In genomic region chr22:27748355-27749168, GRCh38 we compare ENCODE assay signal across 13 cellular contexts. TPM values are rescaled to one million over a fixed set of nuclear protein-coding genes. Genes with fewer than 3 reads are reported as not detected.
DNase-seq lines count a peak whose midpoint lies in the region; ATAC-seq and TF ChIP-seq lines count a peak whose summit lies in the region.
"Had no signal": no experiment of that assay in that cellular context is flagged by ENCODE, and none has a peak within 500 bp of the region (broad histone marks: within the 10 kb centered on the region; RNA-seq: fewer than 3 reads in every experiment).

No MANE protein-coding gene starts in this region.

- CTCF ChIA-PET in WTC11 (lab: Charles Lee): interaction anchor here (0.7 to 1.6 kb wide), 8 partner anchors 13 to 200 kb away, joined by 3 to 5 read pairs (median 4); no protein-coding TSS in a partner anchor
- CTCF ChIA-PET in A673 (lab: Charles Lee): no interaction called here

- ATAC-seq in WTC11 (peak; percentile 68), heart right ventricle (peak in 7 of 8 donors; percentile 19 to 45 (median 31)), gastrocnemius medialis (peak; percentile 20 to 43)
- ATAC-seq: naive thymus-derived CD8-positive, alpha-beta T cell had no signal

- peaks cover 67% of the 10 kb centered on the region for H3K4me1 Mint-ChIP-seq in WTC11
- H3K4me1 Mint-ChIP-seq: activated B cell treated with CpG ODN at 0.5 μM for 24 hours had no signal

- TF ChIP-seq CTCF in WTC11 (IDR thresholded peaks at IDR 0.05): no peak
- TF ChIP-seq CTCF in heart right ventricle (IDR thresholded peaks at IDR 0.05): no peak
- TF ChIP-seq CTCF in gastrocnemius medialis (IDR thresholded peaks at IDR 0.05 in 4 of 5, conservative IDR thresholded peaks at IDR 0.05 in 1 of 5): no peak
- TF ChIP-seq CTCF in A673 (conservative IDR thresholded peaks at IDR 0.05; ENCODE audit: low read depth, low read length): no peak

- intact Hi-C loops in heart right ventricle (cut with DNase I) (no loop called here), gastrocnemius medialis (cut with DNase I; ENCODE audit: low total_unique reads) (no loop called here), A673 (cut with micrococcal nuclease; ENCODE audit: unreplicated experiment) (no loop called here)

- no peaks in the 10 kb centered on the region for H3K36me3 Mint-ChIP-seq in WTC11
- H3K36me3 Mint-ChIP-seq: naive thymus-derived CD8-positive, alpha-beta T cell had no signal

- no peak for TF ChIP-seq POLR2A in gastrocnemius medialis (IDR thresholded peaks at IDR 0.05)

- no peak overlapping the region for H3K4me3 ChIP-seq in heart right ventricle
- no peak overlapping the region for H3K4me3 ChIP-seq in gastrocnemius medialis
- H3K4me3 ChIP-seq in A673 (ENCODE audit: low read depth, low read length, poor library complexity, severe bottlenecking): no peak overlapping the region
- H3K4me3 ChIP-seq: cardiac muscle cell had no signal

- H3K9me3 ChIP-seq in heart right ventricle: no peaks in the 10 kb centered on the region
- H3K9me3 ChIP-seq in gastrocnemius medialis: no peaks in the 10 kb centered on the region
- no peaks in the 10 kb centered on the region for H3K9me3 ChIP-seq in A673 (ENCODE audit: low read depth, low read length, poor library complexity, severe bottlenecking)

- H3K4me1 ChIP-seq in heart right ventricle (peaks cover 10 to 37% (median 24%) of the 10 kb centered on the region in 9 donors), gastrocnemius medialis (peaks cover 15 to 29% of the 10 kb centered on the region in 2 donors), A673 (ENCODE audit: insufficient read depth, low read length, poor library complexity, severe bottlenecking) (peaks cover 23% of the 10 kb centered on the region)

- 59% methylated on average over 15 of the region's 15 CpGs for WGBS in heart right ventricle, 2 donors

- peaks cover 9% of the 10 kb centered on the region for H3K27me3 Mint-ChIP-seq in WTC11 (ENCODE audit: low read depth)
- H3K27me3 Mint-ChIP-seq: activated B cell treated with CpG ODN at 0.5 μM for 24 hours had no signal

- no TSS peak for BruUV-seq in A673 (replicated peaks; lab: Mats Ljungman, UMichigan)

- peak overlapping the region; percentile 61 for H3K27ac Mint-ChIP-seq in WTC11
- H3K27ac Mint-ChIP-seq: activated B cell treated with CpG ODN at 0.5 μM for 24 hours; naive thymus-derived CD8-positive, alpha-beta T cell; stimulated activated naive CD8-positive, alpha-beta T cell treated with anti-CD3 and anti-CD28 coated beads, Interleukin-15, Interleukin-2, amounts not matched to agents 100 ng/mL and 50 ng/mL, for 24 hours had no signal

- H3K27me3 ChIP-seq in heart right ventricle (peaks cover 0 to 4% (median 0%) of the 10 kb centered on the region in 7 donors), gastrocnemius medialis (no peaks in the 10 kb centered on the region), A673 (replicated peaks; ENCODE audit: insufficient read depth, low read depth, low read length, poor library complexity) (no peaks in the 10 kb centered on the region)

- DNase-seq in GM03348 (ENCODE audit: low spot score): peak; percentile 71
- DNase-seq in WTC11 (ENCODE audit: low spot score): peak; percentile 62
- DNase-seq in heart right ventricle: no peak
- DNase-seq in gastrocnemius medialis: no peak
- no peak for DNase-seq in NCI-H1436 treated with DMSO at 0.1 percent for 48 hours (lab: John Stamatoyannopoulos, UW)
- no peak for DNase-seq in A673 (ENCODE audit: low spot score)
- no peak for DNase-seq in stimulated activated CD4-positive, alpha-beta T cell treated with anti-CD3 and anti-CD28 coated beads, Interleukin-1b, Interleukin-23, amount 100 ng/mL, for 48 hours
- DNase-seq in HT-29 (ENCODE audit: low spot score): no peak
- DNase-seq: activated B cell treated with CpG ODN at 0.5 μM for 24 hours; naive thymus-derived CD8-positive, alpha-beta T cell; NCI-H187 had no signal

- H3K36me3 ChIP-seq in heart right ventricle: peaks cover 0 to 6% (median 0%) of the 10 kb centered on the region in 9 donors
- H3K36me3 ChIP-seq in gastrocnemius medialis: no peaks in the 10 kb centered on the region
- no peaks in the 10 kb centered on the region for H3K36me3 ChIP-seq in A673 (ENCODE audit: insufficient read depth, low read length, poor library complexity, severe bottlenecking)
- H3K36me3 ChIP-seq: cardiac muscle cell had no signal

- peak overlapping the region in 9 of 10 donors; percentile 3 to 70 (median 39) for H3K27ac ChIP-seq in heart right ventricle
- peak overlapping the region; percentile 47 to 68 (median 62) for H3K27ac ChIP-seq in gastrocnemius medialis
- H3K27ac ChIP-seq in A673 (ENCODE audit: low read depth, low read length, poor library complexity, severe bottlenecking): no peak overlapping the region
- H3K27ac ChIP-seq: cardiac muscle cell had no signal

- POLR2A ChIA-PET in WTC11 (lab: Charles Lee): no interaction called here
- POLR2A ChIA-PET in A673 (lab: Charles Lee; ENCODE audit: low non-redundant PET): no interaction called here

- in situ Hi-C loops in gastrocnemius medialis (cut with MboI; ENCODE audit: low sequenced_read_pairs in 4 of 4): loop anchor here in 1 of 4 donors (25.0 kb wide), 1 partner anchor 336 kb away; no protein-coding TSS in a partner anchor

- peak overlapping the region; percentile 42 for H3K4me3 Mint-ChIP-seq in WTC11
- H3K4me3 Mint-ChIP-seq: activated B cell treated with CpG ODN at 0.5 μM for 24 hours; naive thymus-derived CD8-positive, alpha-beta T cell; stimulated activated naive CD8-positive, alpha-beta T cell treated with anti-CD3 and anti-CD28 coated beads, Interleukin-15, Interleukin-2, amounts not matched to agents 100 ng/mL and 50 ng/mL, for 24 hours had no signal

- H3K9me3 Mint-ChIP-seq in WTC11: no peaks in the 10 kb centered on the region
- H3K9me3 Mint-ChIP-seq: activated B cell treated with CpG ODN at 0.5 μM for 24 hours; naive thymus-derived CD8-positive, alpha-beta T cell; stimulated activated naive CD8-positive, alpha-beta T cell treated with anti-CD3 and anti-CD28 coated beads, Interleukin-15, Interleukin-2, amounts not matched to agents 100 ng/mL and 50 ng/mL, for 24 hours had no signal

TF ChIP-seq in WTC11, 78 proteins besides CTCF, POLR2A, EP300 and RAD21 (continues in another document):
- TF ChIP-seq MLX (CRISPR knock-in tag; IDR thresholded peaks at IDR 0.05) (no peak), ZNF121 (CRISPR knock-in tag; IDR thresholded peaks at IDR 0.05) (no peak), ARID4B (CRISPR knock-in tag; IDR thresholded peaks at IDR 0.05; ENCODE audit: borderline replicate concordance) (no peak), ZNF425 (CRISPR knock-in tag; conservative IDR thresholded peaks at IDR 0.05) (no peak)

RNA-seq across cellular contexts. Expression of gene MN1, which starts 53.0 kb away (rescaled TPM):
- total RNA-seq in WTC11 (2021) (16.3 to 21.3 TPM (median 16.7 TPM) in 3 replicates), heart right ventricle (1 to 10 TPM; 3.6 to 8.3 (median 6.1) TPM), gastrocnemius medialis (10 to 100 TPM in 3 of 4 donors, 1 to 10 TPM in 1; 8.8 to 40.0 (median 36.6) TPM), A673 (2021) (8.4 and 10.3 TPM in 2 replicates)
- polyA plus RNA-seq in heart right ventricle: 1 to 10 TPM; 2.3 to 3.4 TPM
- not detected in 2 replicates for total RNA-seq in HT-29 (2014; rRNA removed; shearing (Covaris generic))

Comparison
In these comparisons a context has a peak if more than half of its experiments do, and no peak if none do; other contexts are left out.
1. DNase-seq: peak in GM03348 (single experiment) and WTC11 (single experiment); none in heart right ventricle (0 of 2), gastrocnemius medialis (0 of 2), NCI-H1436 treated with DMSO at 0.1 percent for 48 hours (single experiment), A673 (single experiment), stimulated activated CD4-positive, alpha-beta T cell treated with anti-CD3 and anti-CD28 coated beads, Interleukin-1b, Interleukin-23, amount 100 ng/mL, for 48 hours (single experiment) and HT-29 (single experiment).
2. Peak in every context shown above with its lines, with median percentiles within 50 percentile points of each other: ATAC-seq.